Comparison of ENCODE assay signal across 20 cellular contexts in genomic region chr11:76822406-76822805, GRCh38.
"Had no signal": no experiment of that assay in that cellular context is flagged by ENCODE, and none has a peak within 500 bp of the region (broad histone marks: within the 10 kb centered on the region; RNA-seq: fewer than 3 reads in every experiment).

No MANE protein-coding gene starts in this region.

- DNase-seq: activated CD4-positive, alpha-beta T cell treated with anti-CD3 and anti-CD28 coated beads for 1 hour; activated CD8-positive, alpha-beta memory T cell treated with anti-CD3 and anti-CD28 coated beads, Interleukin-2, amount 10 ng/mL, durations not matched to agents 7 days and 5 days; activated CD8-positive, alpha-beta T cell treated with anti-CD3 and anti-CD28 coated beads, Interleukin-2, amount 10 ng/mL, durations not matched to agents 7 days and 5 days; activated T-cell treated with anti-CD3 and anti-CD28 coated beads, Interleukin-2, amount 50 U/mL, for 48 hours; dermis blood vessel endothelial cell; effector CD4-positive, alpha-beta T cell; hippocampal formation; left cardiac atrium; mammary epithelial cell; posterior cingulate gyrus; right cardiac atrium; spleen; stimulated activated naive CD4-positive, alpha-beta T cell treated with Interleukin-2 at 50 U/mL for 16 hours; T1000 had no signal

- H3K36me3 ChIP-seq: gastroesophageal sphincter, spleen, tibial nerve had no signal

- H3K4me3 ChIP-seq: gastroesophageal sphincter, spleen, tibial nerve had no signal

- H3K27ac ChIP-seq: gastroesophageal sphincter, tibial nerve had no signal

- H3K27me3 ChIP-seq: gastroesophageal sphincter, spleen, tibial nerve had no signal

- ATAC-seq: activated CD8-positive, alpha-beta memory T cell treated with anti-CD3 and anti-CD28 coated beads, Interleukin-2, amount 10 ng/mL, durations not matched to agents 7 days and 5 days; activated CD8-positive, alpha-beta T cell treated with anti-CD3 and anti-CD28 coated beads, Interleukin-2, amount 10 ng/mL, durations not matched to agents 7 days and 5 days; activated naive CD4-positive, alpha-beta T cell treated with anti-CD3 and anti-CD28 coated beads, Interleukin-2, amount 50 U/mL, for 72 hours; gastroesophageal sphincter; left cardiac atrium; right cardiac atrium; WTC11 had no signal

- H3K9me3 ChIP-seq: gastroesophageal sphincter, tibial nerve had no signal

- FAIRE-seq: bronchial epithelial cell, keratinocyte had no signal

- H3K4me1 ChIP-seq: gastroesophageal sphincter had no signal
